2 cellular contexts compared by ENCODE assay signal in the genomic region with DNA sequence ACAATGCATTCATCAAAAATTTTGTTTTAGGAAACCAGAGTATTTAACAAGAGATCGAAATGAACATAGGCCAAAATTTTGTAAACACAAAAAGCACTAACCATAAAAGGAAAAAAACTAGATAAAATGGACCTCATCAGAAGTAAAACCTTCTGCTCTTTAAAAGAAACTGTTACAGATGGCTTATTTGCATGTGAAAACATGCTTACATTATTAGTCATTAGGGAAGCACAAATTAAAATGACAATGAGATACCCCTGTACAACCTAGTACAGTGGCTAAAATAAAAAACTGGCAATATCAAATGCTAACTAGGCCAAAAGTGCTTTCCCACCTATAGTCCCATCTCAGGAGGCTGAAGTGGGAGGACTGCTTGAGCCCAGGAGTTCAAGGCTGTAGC.
TF ChIP-seq lines count a peak whose summit lies in the region.

No MANE protein-coding gene starts in this region.

TF ChIP-seq in SK-N-SH, 30 proteins besides CTCF, POLR2A, EP300 and RAD21 (continued from another document):
- TF ChIP-seq, protein P1, sequence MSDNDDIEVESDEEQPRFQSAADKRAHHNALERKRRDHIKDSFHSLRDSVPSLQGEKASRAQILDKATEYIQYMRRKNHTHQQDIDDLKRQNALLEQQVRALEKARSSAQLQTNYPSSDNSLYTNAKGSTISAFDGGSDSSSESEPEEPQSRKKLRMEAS (IDR thresholded peaks at IDR 0.05; ENCODE audit: low read depth) = no peak
- TF ChIP-seq POLR2AphosphoS5 (IDR thresholded peaks at IDR 0.05; ENCODE audit: low read depth, low read length) = no peak
- TF ChIP-seq, protein P2, sequence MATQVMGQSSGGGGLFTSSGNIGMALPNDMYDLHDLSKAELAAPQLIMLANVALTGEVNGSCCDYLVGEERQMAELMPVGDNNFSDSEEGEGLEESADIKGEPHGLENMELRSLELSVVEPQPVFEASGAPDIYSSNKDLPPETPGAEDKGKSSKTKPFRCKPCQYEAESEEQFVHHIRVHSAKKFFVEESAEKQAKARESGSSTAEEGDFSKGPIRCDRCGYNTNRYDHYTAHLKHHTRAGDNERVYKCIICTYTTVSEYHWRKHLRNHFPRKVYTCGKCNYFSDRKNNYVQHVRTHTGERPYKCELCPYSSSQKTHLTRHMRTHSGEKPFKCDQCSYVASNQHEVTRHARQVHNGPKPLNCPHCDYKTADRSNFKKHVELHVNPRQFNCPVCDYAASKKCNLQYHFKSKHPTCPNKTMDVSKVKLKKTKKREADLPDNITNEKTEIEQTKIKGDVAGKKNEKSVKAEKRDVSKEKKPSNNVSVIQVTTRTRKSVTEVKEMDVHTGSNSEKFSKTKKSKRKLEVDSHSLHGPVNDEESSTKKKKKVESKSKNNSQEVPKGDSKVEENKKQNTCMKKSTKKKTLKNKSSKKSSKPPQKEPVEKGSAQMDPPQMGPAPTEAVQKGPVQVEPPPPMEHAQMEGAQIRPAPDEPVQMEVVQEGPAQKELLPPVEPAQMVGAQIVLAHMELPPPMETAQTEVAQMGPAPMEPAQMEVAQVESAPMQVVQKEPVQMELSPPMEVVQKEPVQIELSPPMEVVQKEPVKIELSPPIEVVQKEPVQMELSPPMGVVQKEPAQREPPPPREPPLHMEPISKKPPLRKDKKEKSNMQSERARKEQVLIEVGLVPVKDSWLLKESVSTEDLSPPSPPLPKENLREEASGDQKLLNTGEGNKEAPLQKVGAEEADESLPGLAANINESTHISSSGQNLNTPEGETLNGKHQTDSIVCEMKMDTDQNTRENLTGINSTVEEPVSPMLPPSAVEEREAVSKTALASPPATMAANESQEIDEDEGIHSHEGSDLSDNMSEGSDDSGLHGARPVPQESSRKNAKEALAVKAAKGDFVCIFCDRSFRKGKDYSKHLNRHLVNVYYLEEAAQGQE (IDR thresholded peaks at IDR 0.05; ENCODE audit: low read depth, low read length) = no peak
- TF ChIP-seq FOSL2 (IDR thresholded peaks at IDR 0.05; ENCODE audit: borderline replicate concordance, low read depth) = no peak

TF ChIP-seq in SK-N-SH treated with all-trans-retinoic acid at 6 μM for 48 hours, 23 proteins besides CTCF, POLR2A, EP300 and RAD21 (continued from another document):
- TF ChIP-seq, protein P3, sequence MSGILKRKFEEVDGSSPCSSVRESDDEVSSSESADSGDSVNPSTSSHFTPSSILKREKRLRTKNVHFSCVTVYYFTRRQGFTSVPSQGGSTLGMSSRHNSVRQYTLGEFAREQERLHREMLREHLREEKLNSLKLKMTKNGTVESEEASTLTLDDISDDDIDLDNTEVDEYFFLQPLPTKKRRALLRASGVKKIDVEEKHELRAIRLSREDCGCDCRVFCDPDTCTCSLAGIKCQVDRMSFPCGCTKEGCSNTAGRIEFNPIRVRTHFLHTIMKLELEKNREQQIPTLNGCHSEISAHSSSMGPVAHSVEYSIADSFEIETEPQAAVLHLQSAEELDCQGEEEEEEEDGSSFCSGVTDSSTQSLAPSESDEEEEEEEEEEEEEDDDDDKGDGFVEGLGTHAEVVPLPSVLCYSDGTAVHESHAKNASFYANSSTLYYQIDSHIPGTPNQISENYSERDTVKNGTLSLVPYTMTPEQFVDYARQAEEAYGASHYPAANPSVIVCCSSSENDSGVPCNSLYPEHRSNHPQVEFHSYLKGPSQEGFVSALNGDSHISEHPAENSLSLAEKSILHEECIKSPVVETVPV (CRISPR knock-in tag; IDR thresholded peaks at IDR 0.05) = no peak
- TF ChIP-seq ARNTL (CRISPR knock-in tag; IDR thresholded peaks at IDR 0.05; ENCODE audit: borderline replicate concordance, low read depth) = no peak
- TF ChIP-seq ZNF8 (CRISPR knock-in tag; IDR thresholded peaks at IDR 0.05) = no peak
- TF ChIP-seq, protein P4, sequence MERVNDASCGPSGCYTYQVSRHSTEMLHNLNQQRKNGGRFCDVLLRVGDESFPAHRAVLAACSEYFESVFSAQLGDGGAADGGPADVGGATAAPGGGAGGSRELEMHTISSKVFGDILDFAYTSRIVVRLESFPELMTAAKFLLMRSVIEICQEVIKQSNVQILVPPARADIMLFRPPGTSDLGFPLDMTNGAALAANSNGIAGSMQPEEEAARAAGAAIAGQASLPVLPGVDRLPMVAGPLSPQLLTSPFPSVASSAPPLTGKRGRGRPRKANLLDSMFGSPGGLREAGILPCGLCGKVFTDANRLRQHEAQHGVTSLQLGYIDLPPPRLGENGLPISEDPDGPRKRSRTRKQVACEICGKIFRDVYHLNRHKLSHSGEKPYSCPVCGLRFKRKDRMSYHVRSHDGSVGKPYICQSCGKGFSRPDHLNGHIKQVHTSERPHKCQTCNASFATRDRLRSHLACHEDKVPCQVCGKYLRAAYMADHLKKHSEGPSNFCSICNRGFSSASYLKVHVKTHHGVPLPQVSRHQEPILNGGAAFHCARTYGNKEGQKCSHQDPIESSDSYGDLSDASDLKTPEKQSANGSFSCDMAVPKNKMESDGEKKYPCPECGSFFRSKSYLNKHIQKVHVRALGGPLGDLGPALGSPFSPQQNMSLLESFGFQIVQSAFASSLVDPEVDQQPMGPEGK (CRISPR knock-in tag; IDR thresholded peaks at IDR 0.05; ENCODE audit: borderline replicate concordance) = no peak
- no peak for TF ChIP-seq ZNF70 (CRISPR knock-in tag; IDR thresholded peaks at IDR 0.05)
- no peak for TF ChIP-seq ESRRG (CRISPR knock-in tag; IDR thresholded peaks at IDR 0.05)
- TF ChIP-seq CSDC2 (CRISPR knock-in tag; IDR thresholded peaks at IDR 0.05) = no peak
- TF ChIP-seq RARB (CRISPR knock-in tag; IDR thresholded peaks at IDR 0.05) = no peak
- no peak for TF ChIP-seq TCF4 (CRISPR knock-in tag; IDR thresholded peaks at IDR 0.05; ENCODE audit: borderline replicate concordance)
- TF ChIP-seq GLIS3 (CRISPR knock-in tag; IDR thresholded peaks at IDR 0.05) = no peak
- no peak for TF ChIP-seq ZFP3 (CRISPR knock-in tag; IDR thresholded peaks at IDR 0.05)
- TF ChIP-seq BACH2 (CRISPR knock-in tag; IDR thresholded peaks at IDR 0.05; ENCODE audit: borderline replicate concordance) = no peak
- TF ChIP-seq TOX (CRISPR knock-in tag; IDR thresholded peaks at IDR 0.05; ENCODE audit: borderline replicate concordance) = no peak
